In the genomic region with DNA sequence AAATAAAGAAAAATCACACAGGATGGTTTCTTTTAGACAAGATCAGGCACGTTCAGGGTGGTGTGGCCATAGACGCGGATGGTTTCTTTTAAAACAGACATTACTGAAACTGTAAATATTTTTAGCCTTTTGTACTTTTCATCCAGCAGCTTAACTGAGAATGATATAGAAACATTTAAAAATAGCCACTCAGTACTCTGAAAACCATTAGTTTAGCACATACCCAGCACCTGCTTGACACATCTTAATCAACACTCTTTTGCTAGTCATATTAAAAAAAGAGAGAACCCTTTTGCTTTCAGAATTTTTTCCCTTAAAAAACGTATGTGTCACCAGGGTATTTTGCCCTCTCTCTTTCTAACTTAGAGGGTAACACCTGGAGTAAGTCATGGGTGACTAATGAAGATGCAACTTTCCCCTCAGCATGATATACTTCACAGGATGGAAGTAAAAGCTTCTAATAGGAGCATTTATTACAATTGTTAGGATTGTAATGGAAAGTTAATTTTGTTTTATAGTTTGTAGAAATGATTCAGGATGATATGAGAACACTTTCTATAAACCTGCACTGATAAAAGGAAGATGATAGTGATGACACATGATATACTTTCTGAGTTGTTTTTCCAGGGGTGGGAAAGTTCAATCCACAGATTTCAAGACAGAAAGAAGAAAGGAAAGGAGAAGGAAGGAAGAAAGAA, we compare ENCODE assay signal across 10 cellular contexts. TPM values are rescaled to one million over a fixed set of nuclear protein-coding genes. Genes with fewer than 3 reads are reported as not detected.
DNase-seq lines count a peak whose midpoint lies in the region; ATAC-seq and TF ChIP-seq lines count a peak whose summit lies in the region.
"Had no signal": no experiment of that assay in that cellular context is flagged by ENCODE, and none has a peak within 500 bp of the region (broad histone marks: within the 10 kb centered on the region; RNA-seq: fewer than 3 reads in every experiment).

No MANE protein-coding gene starts in this region.

- no peak for TF ChIP-seq POLR2A in breast epithelium (IDR thresholded peaks at IDR 0.05)

- H2AFZ ChIP-seq in OCI-LY1 (ENCODE audit: low read length), result no peak overlapping the region

- BruUV-seq in MCF 10A (replicated peaks; lab: Mats Ljungman, UMichigan), result no TSS peak

- in situ Hi-C loops in GM13977 (cut with MboI; ENCODE audit: low pct_unique_long_range_greater_than_20kb, low sequenced_read_pairs, unreplicated experiment), result no loop called here

- intact Hi-C loops in MCF 10A (cut with micrococcal nuclease) (no loop called here), breast epithelium (cut with DNase I; ENCODE audit: low total_unique reads) (no loop called here)

- POLR2A ChIA-PET in MCF 10A (lab: Yijun Ruan, JAX), result interaction anchor here (0.6 to 1.3 kb wide), 4 partner anchors 13 to 33 kb away, joined by 3 to 4 read pairs (median 4); no protein-coding TSS in a partner anchor
- POLR2A ChIA-PET in CD8-positive, alpha-beta memory T cell (lab: Charles Lee), result no interaction called here

- H3F3A ChIP-seq in OCI-LY1 (ENCODE audit: insufficient read depth, low read length), result peaks cover 9% of the 10 kb centered on the region

- no peak overlapping the region for H3K9ac ChIP-seq in OCI-LY1 (ENCODE audit: low read length)

- H3K27me3 Mint-ChIP-seq in MCF 10A (ENCODE audit: insufficient read depth, unreplicated experiment), result no peaks in the 10 kb centered on the region
- H3K27me3 Mint-ChIP-seq in CD8-positive, alpha-beta memory T cell, result peaks cover 0 to 3% of the 10 kb centered on the region in 2 donors

- CTCF ChIA-PET in MCF 10A (lab: Yijun Ruan, JAX), result interaction anchor here (0.7 to 1.3 kb wide), 4 partner anchors 12 to 304 kb away, joined by 3 to 4 read pairs (median 4); no protein-coding TSS in a partner anchor
- CTCF ChIA-PET in CD8-positive, alpha-beta memory T cell (lab: Charles Lee), result no interaction called here

- H3K4me3 ChIP-seq in breast epithelium, result no peak overlapping the region
- H3K4me3 ChIP-seq in OCI-LY1 (ENCODE audit: low read depth, low read length, poor library complexity, severe bottlenecking), result no peak overlapping the region
- no peak overlapping the region for H3K4me3 ChIP-seq in CD8-positive, alpha-beta memory T cell (ENCODE audit: low read length)
- H3K4me3 ChIP-seq: SJCRH30 had no signal

- no peaks in the 10 kb centered on the region for H3K36me3 Mint-ChIP-seq in MCF 10A (ENCODE audit: insufficient read depth, unreplicated experiment)
- peaks cover 7 to 37% (median 23%) of the 10 kb centered on the region in 3 donors for H3K36me3 Mint-ChIP-seq in CD8-positive, alpha-beta memory T cell

- no peaks in the 10 kb centered on the region for H3K36me3 ChIP-seq in breast epithelium
- H3K36me3 ChIP-seq in OCI-LY1 (ENCODE audit: insufficient read depth, low read length), result peaks cover 88% of the 10 kb centered on the region
- peaks cover 4% of the 10 kb centered on the region for H3K36me3 ChIP-seq in CD8-positive, alpha-beta memory T cell (ENCODE audit: insufficient read depth, low read length)

- no peak overlapping the region for H3K27ac ChIP-seq in breast epithelium
- peak overlapping the region; percentile 69 for H3K27ac ChIP-seq in OCI-LY1 (ENCODE audit: low read depth, low read length, poor library complexity, severe bottlenecking)
- no peak overlapping the region for H3K27ac ChIP-seq in CD8-positive, alpha-beta memory T cell (ENCODE audit: low read depth, low read length)
- H3K27ac ChIP-seq: SJCRH30 had no signal

- H3K27me3 ChIP-seq in breast epithelium, result no peaks in the 10 kb centered on the region
- H3K27me3 ChIP-seq in OCI-LY1 (ENCODE audit: insufficient read depth, low read length), result no peaks in the 10 kb centered on the region
- no peaks in the 10 kb centered on the region for H3K27me3 ChIP-seq in CD8-positive, alpha-beta memory T cell (ENCODE audit: insufficient read depth, low read length, poor library complexity, severe bottlenecking)
- H3K27me3 ChIP-seq: SJCRH30 had no signal

- ATAC-seq in HG02840 (IDR thresholded peaks at IDR 0.05; ENCODE audit: low FRiP score, unreplicated experiment), result peak; percentile 90

- peak overlapping the region; percentile 5 for H3K4me2 ChIP-seq in OCI-LY1 (ENCODE audit: low read length)

- H3K4me1 Mint-ChIP-seq in MCF 10A (ENCODE audit: insufficient read depth, unreplicated experiment), result peaks cover 7% of the 10 kb centered on the region
- peaks cover 23 to 49% (median 36%) of the 10 kb centered on the region in 3 donors for H3K4me1 Mint-ChIP-seq in CD8-positive, alpha-beta memory T cell

- peak overlapping the region; percentile 4 for H3K27ac Mint-ChIP-seq in MCF 10A (ENCODE audit: low read depth, unreplicated experiment)
- peak overlapping the region in 3 of 8 donors; percentile 0 to 52 (median 4) for H3K27ac Mint-ChIP-seq in CD8-positive, alpha-beta memory T cell

- H3K9me2 ChIP-seq in OCI-LY1 (ENCODE audit: low read depth, low read length), result no peaks in the 10 kb centered on the region

- H3K4me3 Mint-ChIP-seq in MCF 10A (ENCODE audit: unreplicated experiment), result no peak overlapping the region
- H3K4me3 Mint-ChIP-seq in CD8-positive, alpha-beta memory T cell, result no peak overlapping the region

- TF ChIP-seq CTCF in MCF 10A (IDR thresholded peaks at IDR 0.05; ENCODE audit: unreplicated experiment), result no peak
- no peak for TF ChIP-seq CTCF in breast epithelium (IDR thresholded peaks at IDR 0.05)
- no peak for TF ChIP-seq CTCF in OCI-LY1 (IDR thresholded peaks at IDR 0.05; ENCODE audit: low read length)
- TF ChIP-seq CTCF in GM13977 (IDR thresholded peaks at IDR 0.05; ENCODE audit: extremely low read depth, insufficient read depth, missing control alignments), result no peak

- peaks cover 97% of the 10 kb centered on the region for H3K79me2 ChIP-seq in OCI-LY1 (ENCODE audit: insufficient read depth, low read length)

- H3K9me3 Mint-ChIP-seq in MCF 10A (ENCODE audit: unreplicated experiment), result no peaks in the 10 kb centered on the region
- H3K9me3 Mint-ChIP-seq in CD8-positive, alpha-beta memory T cell, result peaks cover 0 to 7% (median 2%) of the 10 kb centered on the region in 5 donors

- H3K4me1 ChIP-seq in breast epithelium, result no peaks in the 10 kb centered on the region
- H3K4me1 ChIP-seq in OCI-LY1 (ENCODE audit: insufficient read depth, low read length, severe bottlenecking), result peaks cover 54% of the 10 kb centered on the region
- H3K4me1 ChIP-seq in CD8-positive, alpha-beta memory T cell (ENCODE audit: insufficient read depth, low read length), result peaks cover 35% of the 10 kb centered on the region
- H3K4me1 ChIP-seq: SJCRH30 had no signal

- H3K9me3 ChIP-seq in breast epithelium, result no peaks in the 10 kb centered on the region
- no peaks in the 10 kb centered on the region for H3K9me3 ChIP-seq in OCI-LY1 (ENCODE audit: low read length)
- no peaks in the 10 kb centered on the region for H3K9me3 ChIP-seq in CD8-positive, alpha-beta memory T cell (ENCODE audit: low read length)

- peaks cover 3% of the 10 kb centered on the region; the same call in 1 of the 2 replicates for H4K20me1 ChIP-seq in OCI-LY1 (ENCODE audit: insufficient read depth, low read length)

- DNase-seq in MCF 10A (ENCODE audit: unreplicated experiment) (no peak), breast epithelium (ENCODE audit: low spot score in 2 of 2) (no peak), OCI-M1 (lab: John Stamatoyannopoulos, UW) (no peak), GM13977 (ENCODE audit: low spot score) (no peak)
- DNase-seq in CD8-positive, alpha-beta memory T cell, result no peak
- no peak for DNase-seq in effector CD8-positive, alpha-beta T cell (lab: John Stamatoyannopoulos, UW)
- DNase-seq: KBM-7, SJCRH30 had no signal

RNA-seq across cellular contexts. Expression of a gene that starts 45.2 kb away (rescaled TPM):
- total RNA-seq in MCF 10A (2022) (7.5 and 9.9 TPM in 2 replicates), breast epithelium (10 to 100 TPM in 1 of 3 donors, 1 to 10 TPM in 2; 6.2 to 13.8 (median 7.0) TPM)
- 10 to 100 TPM; 39.9 to 41.8 TPM for total RNA-seq in CD8-positive, alpha-beta memory T cell
- 7.4 TPM for polyA plus RNA-seq in CD8-positive, alpha-beta memory T cell
